In the genomic region with DNA sequence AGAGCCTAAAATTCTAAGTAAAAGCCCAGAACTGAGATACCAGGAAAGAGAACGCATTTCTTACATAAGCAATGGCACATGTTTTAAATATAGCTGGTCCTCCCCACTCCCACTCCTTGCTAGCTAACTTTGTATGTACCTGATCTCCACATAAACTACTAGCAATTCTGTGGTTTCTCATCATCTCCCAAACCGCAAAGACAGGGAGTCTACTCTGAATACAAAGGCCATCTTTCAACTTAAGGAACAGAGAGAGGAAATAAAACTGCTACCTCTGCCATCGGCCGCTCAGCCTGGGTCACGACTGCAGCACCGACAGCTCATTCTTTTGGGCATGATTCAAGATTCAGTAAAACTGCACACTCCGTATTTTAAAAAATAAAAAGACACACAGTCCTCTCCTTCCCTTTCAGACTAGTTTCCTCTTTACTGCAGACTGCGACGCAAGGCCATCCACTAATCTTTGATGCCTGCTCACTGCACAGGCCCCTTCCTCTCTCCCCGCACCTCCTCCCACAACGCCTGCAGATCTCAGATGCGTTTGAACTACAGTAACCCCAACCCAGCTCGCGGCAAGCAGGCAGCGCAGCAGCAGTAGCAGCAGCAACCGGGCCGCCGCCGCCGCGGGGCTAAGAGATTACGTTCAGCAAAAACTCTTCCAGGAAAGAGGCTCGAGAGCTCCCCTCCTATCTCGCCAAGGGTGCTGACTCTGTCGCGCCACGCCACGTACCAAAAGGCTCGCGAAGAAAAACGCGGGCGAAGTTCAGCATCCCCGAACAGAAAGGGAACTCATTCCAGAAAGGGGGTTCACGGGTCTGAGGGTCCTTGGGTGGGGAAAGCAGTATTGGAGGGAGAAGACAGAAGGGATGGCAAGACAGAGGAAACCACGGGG, we compare ENCODE assay signal across 8 cellular contexts. TPM values are rescaled to one million over a fixed set of nuclear protein-coding genes. Genes with fewer than 3 reads are reported as not detected.
DNase-seq lines count a peak whose midpoint lies in the region; ATAC-seq and TF ChIP-seq lines count a peak whose summit lies in the region.

No MANE protein-coding gene starts in this region.

- H3K27me3 Mint-ChIP-seq in HFFc6 (ENCODE audit: insufficient read depth) = peaks cover 6% of the 10 kb centered on the region

- TF ChIP-seq CTCF in GM12864 (IDR thresholded peaks at IDR 0.05; ENCODE audit: low read depth, low read length, missing control alignments) (no peak), HFFc6 (IDR thresholded peaks at IDR 0.05) (no peak), NB4 (IDR thresholded peaks at IDR 0.05; ENCODE audit: low read depth, low read length) (no peak), psoas muscle (IDR thresholded peaks at IDR 0.05) (no peak)

- H3K4me3 ChIP-seq in GM12864 (ENCODE audit: low read depth, low read length) (peak overlapping the region; percentile 95), NB4 (ENCODE audit: low read depth, low read length) (peak overlapping the region; percentile 77), psoas muscle (peak overlapping the region; percentile 86), urinary bladder (ENCODE audit: low read depth, low read length) (peak overlapping the region; percentile 92)

- no peaks in the 10 kb centered on the region for H3K9me3 ChIP-seq in psoas muscle

- H3K4me1 ChIP-seq in psoas muscle = peaks cover 24% of the 10 kb centered on the region
- no peaks in the 10 kb centered on the region for H3K4me1 ChIP-seq in urinary bladder (ENCODE audit: insufficient read depth)

- no peak for TF ChIP-seq POLR2A in NB4 (IDR thresholded peaks at IDR 0.05; ENCODE audit: extremely low read depth, insufficient read length)

- peak overlapping the region; percentile 97 for H3K27ac Mint-ChIP-seq in HFFc6

- H3K27ac ChIP-seq in psoas muscle = peak overlapping the region; percentile 82
- peak overlapping the region; percentile 98 for H3K27ac ChIP-seq in urinary bladder (ENCODE audit: low read depth)

- WGBS in psoas muscle, 3 donors = 0% methylated on average over 36 of the region's 36 CpGs
- under 1% methylated on average over 36 of the region's 36 CpGs for WGBS in urinary bladder

- H3K36me3 ChIP-seq in psoas muscle (ENCODE audit: insufficient read depth in 1 of 2, low read depth in 1 of 2) = peaks cover 0 to 3% of the 10 kb centered on the region in 2 donors
- no peaks in the 10 kb centered on the region for H3K36me3 ChIP-seq in urinary bladder (ENCODE audit: insufficient read depth)

- no peaks in the 10 kb centered on the region for H3K27me3 ChIP-seq in psoas muscle (ENCODE audit: insufficient read depth in 3 of 3, low read length in 2 of 3)

- intact Hi-C loops in left ventricle myocardium superior (cut with micrococcal nuclease) (no loop called here), psoas muscle (cut with DNase I) (loop anchor here (2.0 to 5.0 kb wide), 3 partner anchors 36 to 55 kb away; a partner anchor contains a TSS)

- H3K36me3 Mint-ChIP-seq in HFFc6 (ENCODE audit: low read depth) = peaks cover 31% of the 10 kb centered on the region

- DNase-seq in GM12864 (ENCODE audit: low read depth) (peak; percentile 61), HFFc6 (peak; percentile 73), NB4 (ENCODE audit: low read depth) (peak; percentile 92), T-helper 1 cell (peak; percentile 64 to 91 (median 78)), amniotic stem cell (lab: John Stamatoyannopoulos, UW) (peak; percentile 57), left ventricle myocardium superior (peak; percentile 89), psoas muscle (peak; percentile 69 to 88)

- H3K4me1 Mint-ChIP-seq in HFFc6 (ENCODE audit: low read depth) = peaks cover 61% of the 10 kb centered on the region

- ATAC-seq in left ventricle myocardium superior = peak; percentile 82
- peak; percentile 62 to 85 (median 80) for ATAC-seq in psoas muscle

- no peaks in the 10 kb centered on the region for H3K9me3 Mint-ChIP-seq in HFFc6

- H3K4me3 Mint-ChIP-seq in HFFc6 = peak overlapping the region; percentile 98

RNA-seq across cellular contexts. Expression of a gene that starts 1.5 kb away (rescaled TPM):
- 10 to 100 TPM; 69.8 to 88.1 (median 78.6) TPM for total RNA-seq in HFFc6 (2021; fragmentation: NEBNext Ultra II Directional; extraction: Animal tissue kit (Norgen Biotek cat#: 25700))
- total RNA-seq in left ventricle myocardium superior = 23.3 TPM
- 10 to 100 TPM in 3 of 4 donors, 1 to 10 TPM in 1; 8.8 to 17.8 (median 13.8) TPM for total RNA-seq in psoas muscle
- 10 to 100 TPM in 2 of 3 donors, 1 to 10 TPM in 1; 6.0 to 13.3 (median 13.2) TPM for polyA plus RNA-seq in psoas muscle
- 47.6 TPM for total RNA-seq in urinary bladder
- 64.6 TPM for polyA plus RNA-seq in urinary bladder

RNA-seq across cellular contexts. Expression of a gene that starts 55.2 kb away (rescaled TPM):
- total RNA-seq in HFFc6 (2021; fragmentation: NEBNext Ultra II Directional; extraction: Animal tissue kit (Norgen Biotek cat#: 25700)) = 10 to 100 TPM; 30.6 to 37.6 (median 35.0) TPM
- total RNA-seq in left ventricle myocardium superior (13.8 TPM), psoas muscle (10 to 100 TPM in 3 of 4 donors, 1 to 10 TPM in 1; 8.3 to 16.4 (median 11.3) TPM), urinary bladder (22.0 TPM)
- polyA plus RNA-seq in psoas muscle (10 to 100 TPM in 2 of 3 donors, 1 to 10 TPM in 1; 9.2 to 21.0 (median 18.1) TPM), urinary bladder (19.3 TPM)

Comparison
In these comparisons a context has a peak if more than half of its experiments do, and no peak if none do; other contexts are left out.
1. Peak in every context shown above with its lines: DNase-seq, ATAC-seq, H3K4me3 ChIP-seq and H3K27ac ChIP-seq.